30 cellular contexts compared by ENCODE assay signal in the genomic region with DNA sequence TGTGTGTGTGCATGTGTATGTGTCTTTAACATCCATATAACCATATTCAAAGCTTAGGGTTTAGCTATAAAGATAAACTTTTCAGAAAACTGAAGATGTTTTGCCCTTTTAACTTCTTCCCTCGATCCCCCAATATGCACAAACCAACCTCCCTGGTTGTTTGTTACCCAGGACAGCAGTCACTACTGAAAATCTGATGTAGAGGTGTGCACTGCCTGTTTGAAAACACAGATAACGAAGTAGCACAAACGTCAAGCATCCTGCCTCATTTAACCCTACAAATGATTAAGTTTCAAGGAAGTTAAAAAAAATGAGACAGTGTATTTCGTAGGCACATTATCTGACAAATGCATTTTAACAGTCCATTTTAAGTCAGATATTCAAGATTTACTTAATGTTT. TPM values are rescaled to one million over a fixed set of nuclear protein-coding genes. Genes with fewer than 3 reads are reported as not detected.
"Had no signal": no experiment of that assay in that cellular context is flagged by ENCODE, and none has a peak within 500 bp of the region (broad histone marks: within the 10 kb centered on the region; RNA-seq: fewer than 3 reads in every experiment).

No MANE protein-coding gene starts in this region.

- DNase-seq: activated CD4-positive, alpha-beta T cell treated with anti-CD3 and anti-CD28 coated beads for 1 hour; activated CD4-positive, alpha-beta T cell treated with anti-CD3 and anti-CD28 coated beads, Interleukin-2, amount 50 U/mL, for 1 hour; activated CD8-positive, alpha-beta memory T cell treated with anti-CD3 and anti-CD28 coated beads, Interleukin-2, amount 50 U/mL, for 4 hours; activated T-cell treated with anti-CD3 and anti-CD28 coated beads, Interleukin-2, amount 50 U/mL, for 1 hour; adrenal gland; cortex of kidney; effector memory CD8-positive, alpha-beta T cell; erythroblast; kidney; left colon; mammary epithelial cell; pancreas; retina; stimulated activated CD4-positive, alpha-beta T cell treated with anti-CD3 and anti-CD28 coated beads, Interleukin-12 subunit alpha, Interleukin-12 subunit beta, amount 100 ng/mL, for 4 hours; stimulated activated CD4-positive, alpha-beta T cell treated with anti-CD3 and anti-CD28 coated beads, Interleukin-4, amount 100 ng/mL, for 1 hour; stomach; thyroid gland; upper lobe of left lung had no signal

- ATAC-seq: activated T-helper 17 cell treated with anti-CD3 and anti-CD28 coated beads, Interleukin-2, amount 50 U/mL, for 72 hours; effector memory CD8-positive, alpha-beta T cell; gastroesophageal sphincter; left colon; pancreas; sciatic nerve had no signal

- H3K27ac Mint-ChIP-seq: activated T-helper 17 cell treated with anti-CD3 and anti-CD28 coated beads, Interleukin-2, amount 50 U/mL, for 72 hours; brain; effector memory CD8-positive, alpha-beta T cell had no signal

- H3K9me3 ChIP-seq: adrenal gland, ascending aorta, gastroesophageal sphincter, pancreas, prostate gland, stomach, thyroid gland, upper lobe of left lung, vagina had no signal

- H3K36me3 ChIP-seq: adrenal gland, ascending aorta, cardiac muscle cell, gastroesophageal sphincter, pancreas, prostate gland, stomach, thyroid gland, upper lobe of left lung, vagina had no signal

- H3K4me3 Mint-ChIP-seq: activated naive CD4-positive, alpha-beta T cell treated with anti-CD3 and anti-CD28 coated beads, Interleukin-2, amount 50 U/mL, for 24 hours; activated T-helper 17 cell treated with anti-CD3 and anti-CD28 coated beads, Interleukin-2, amount 50 U/mL, for 72 hours; brain; effector memory CD8-positive, alpha-beta T cell had no signal

- H3K4me3 ChIP-seq: adrenal gland, ascending aorta, cardiac muscle cell, gastroesophageal sphincter, hepatocyte, pancreas, prostate gland, skin epidermis, stomach, thyroid gland, upper lobe of left lung, vagina had no signal

- H3K4me1 ChIP-seq: ascending aorta, pancreas, prostate gland had no signal

- H3K9me3 Mint-ChIP-seq: activated naive CD4-positive, alpha-beta T cell treated with anti-CD3 and anti-CD28 coated beads, Interleukin-2, amount 50 U/mL, for 24 hours; activated T-helper 17 cell treated with anti-CD3 and anti-CD28 coated beads, Interleukin-2, amount 50 U/mL, for 72 hours; effector memory CD8-positive, alpha-beta T cell had no signal

- H3K27ac ChIP-seq: adrenal gland, ascending aorta, cardiac muscle cell, gastroesophageal sphincter, hepatocyte, pancreas, prostate gland, skin epidermis, stomach, thyroid gland, upper lobe of left lung, vagina had no signal

- H3K27me3 ChIP-seq: ascending aorta, thyroid gland, vagina had no signal

- H3K36me3 Mint-ChIP-seq: activated naive CD4-positive, alpha-beta T cell treated with anti-CD3 and anti-CD28 coated beads, Interleukin-2, amount 50 U/mL, for 24 hours; brain had no signal

RNA-seq across cellular contexts. Expression of a gene that starts 3.6 kb away (rescaled TPM):
- total RNA-seq: adrenal gland; ascending aorta; cardiac muscle cell; mammary epithelial cell; sciatic nerve; T-helper 1 cell treated with Interleukin-12 subunit alpha and Interleukin-12 subunit beta and Interleukin-4 antibody, amounts not matched to agents 30 ng/mL and 1 ng/mL, for 36 hours; thyroid gland; upper lobe of left lung; vagina had no signal
